In genomic region chr15:85615930-85616329, GRCh38 we compare ENCODE assay signal across 8 cellular contexts.
DNase-seq lines count a peak whose midpoint lies in the region; ATAC-seq and TF ChIP-seq lines count a peak whose summit lies in the region.

No MANE protein-coding gene starts in this region.

- H3K36me3 Mint-ChIP-seq in activated naive CD8-positive, alpha-beta T cell treated with anti-CD3 and anti-CD28 coated beads, Interleukin-2, amount 50 U/mL, for 24 hours (ENCODE audit: low read depth): peaks cover 5% of the 10 kb centered on the region
- H3K36me3 Mint-ChIP-seq in CD14-positive monocyte: peaks cover 15 to 45% of the 10 kb centered on the region in 2 donors

- no peak for TF ChIP-seq EP300 in tibial nerve (IDR thresholded peaks at IDR 0.05)

- no peaks in the 10 kb centered on the region for H3K9me3 ChIP-seq in iPS DF 6.9 (ENCODE audit: control insufficient read depth, insufficient read depth, low read length)
- H3K9me3 ChIP-seq in tibial nerve: no peaks in the 10 kb centered on the region

- peak; percentile 51 for ATAC-seq in GM19025 (IDR thresholded peaks at IDR 0.05; ENCODE audit: low read depth, unreplicated experiment)
- peak; percentile 48 for ATAC-seq in activated naive CD8-positive, alpha-beta T cell treated with anti-CD3 and anti-CD28 coated beads, Interleukin-2, amount 50 U/mL, for 24 hours

- intact Hi-C loops in CD14-positive monocyte (cut with micrococcal nuclease): no loop called here

- H3K27me3 ChIP-seq in iPS DF 6.9 (ENCODE audit: control insufficient read depth, insufficient read depth, low read length) (no peaks in the 10 kb centered on the region), tibial nerve (no peaks in the 10 kb centered on the region)

- peaks cover 25% of the 10 kb centered on the region for H3K4me1 Mint-ChIP-seq in activated naive CD8-positive, alpha-beta T cell treated with anti-CD3 and anti-CD28 coated beads, Interleukin-2, amount 50 U/mL, for 24 hours
- H3K4me1 Mint-ChIP-seq in CD14-positive monocyte: peaks cover 24% of the 10 kb centered on the region

- no peaks in the 10 kb centered on the region for H3K9me3 Mint-ChIP-seq in activated naive CD8-positive, alpha-beta T cell treated with anti-CD3 and anti-CD28 coated beads, Interleukin-2, amount 50 U/mL, for 24 hours
- no peaks in the 10 kb centered on the region for H3K9me3 Mint-ChIP-seq in CD14-positive monocyte

- peak; percentile 47 for DNase-seq in CD1c-positive myeloid dendritic cell (ENCODE audit: extremely low spot score)
- peak; percentile 15 for DNase-seq in HuH-7.5 (ENCODE audit: low spot score)
- no peak for DNase-seq in activated naive CD8-positive, alpha-beta T cell treated with anti-CD3 and anti-CD28 coated beads, Interleukin-2, amount 50 U/mL, for 24 hours
- peak; percentile 39 for DNase-seq in iPS DF 6.9 (ENCODE audit: low read depth, low spot score)
- DNase-seq in tibial nerve (ENCODE audit: low spot score in 2 of 2): peak in 1 of 2 donors; percentile 50
- no peak for DNase-seq in NCI-H510A (lab: John Stamatoyannopoulos, UW)
- no peak for DNase-seq in CD14-positive monocyte (ENCODE audit: low spot score)

- H3K27ac ChIP-seq in iPS DF 6.9 (ENCODE audit: low read length) (no peak overlapping the region), tibial nerve (peak overlapping the region; percentile 69 to 95 (median 88))

- H3K4me1 ChIP-seq in iPS DF 6.9 (ENCODE audit: control insufficient read depth, insufficient read depth, low read length) (no peaks in the 10 kb centered on the region), tibial nerve (peaks cover 3 to 53% (median 37%) of the 10 kb centered on the region in 4 donors)

- TF ChIP-seq CTCF in tibial nerve (IDR thresholded peaks at IDR 0.05): peak; percentile 37 to 65 (median 43)
- no peak for TF ChIP-seq CTCF in CD14-positive monocyte (IDR thresholded peaks at IDR 0.05)

- no peak for TF ChIP-seq POLR2A in tibial nerve (IDR thresholded peaks at IDR 0.05)

- H3K4me3 Mint-ChIP-seq in activated naive CD8-positive, alpha-beta T cell treated with anti-CD3 and anti-CD28 coated beads, Interleukin-2, amount 50 U/mL, for 24 hours: no peak overlapping the region
- no peak overlapping the region for H3K4me3 Mint-ChIP-seq in CD14-positive monocyte

- no peaks in the 10 kb centered on the region for H3K27me3 Mint-ChIP-seq in activated naive CD8-positive, alpha-beta T cell treated with anti-CD3 and anti-CD28 coated beads, Interleukin-2, amount 50 U/mL, for 24 hours
- no peaks in the 10 kb centered on the region for H3K27me3 Mint-ChIP-seq in CD14-positive monocyte (ENCODE audit: low read depth in 3 of 3)

- H3K4me3 ChIP-seq in iPS DF 6.9 (ENCODE audit: low read length) (no peak overlapping the region), tibial nerve (no peak overlapping the region)

- H3K36me3 ChIP-seq in iPS DF 6.9 (ENCODE audit: control insufficient read depth, insufficient read depth, low read length) (no peaks in the 10 kb centered on the region), tibial nerve (no peaks in the 10 kb centered on the region)

- H3K27ac Mint-ChIP-seq in activated naive CD8-positive, alpha-beta T cell treated with anti-CD3 and anti-CD28 coated beads, Interleukin-2, amount 50 U/mL, for 24 hours: no peak overlapping the region
- peak overlapping the region in 2 of 7 donors; percentile 0 to 7 for H3K27ac Mint-ChIP-seq in CD14-positive monocyte

Comparison
In these comparisons a context has a peak if more than half of its experiments do, and no peak if none do; other contexts are left out.
1. DNase-seq: peak in CD1c-positive myeloid dendritic cell (single experiment), HuH-7.5 (single experiment) and iPS DF 6.9 (single experiment); none in activated naive CD8-positive, alpha-beta T cell treated with anti-CD3 and anti-CD28 coated beads, Interleukin-2, amount 50 U/mL, for 24 hours (single experiment), NCI-H510A (single experiment) and CD14-positive monocyte (single experiment).